18 cellular contexts compared by ENCODE assay signal in the genomic region with DNA sequence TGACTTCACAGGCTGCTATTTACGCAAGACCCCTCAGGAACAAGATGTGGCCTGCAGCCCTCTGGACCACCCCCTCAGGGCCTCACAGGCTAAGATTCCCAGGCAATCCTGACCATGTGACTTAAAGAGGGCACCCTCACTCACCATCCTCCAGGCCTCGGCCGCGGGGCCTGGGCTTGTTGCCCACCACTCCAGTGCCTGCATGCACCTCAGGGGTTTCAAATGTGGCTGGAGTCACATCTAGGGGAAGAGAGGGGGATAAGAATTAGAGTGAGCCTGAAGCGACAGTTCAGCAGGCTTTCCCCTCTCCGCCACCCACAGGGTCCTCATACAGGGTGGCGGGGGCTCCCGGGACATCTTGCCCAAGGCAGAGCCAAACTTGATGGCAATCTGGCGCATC. TPM values are rescaled to one million over a fixed set of nuclear protein-coding genes. Genes with fewer than 3 reads are reported as not detected.
DNase-seq lines count a peak whose midpoint lies in the region; ATAC-seq and TF ChIP-seq lines count a peak whose summit lies in the region.
"Had no signal": no experiment of that assay in that cellular context is flagged by ENCODE, and none has a peak within 500 bp of the region (broad histone marks: within the 10 kb centered on the region; RNA-seq: fewer than 3 reads in every experiment).

No MANE protein-coding gene starts in this region.

- no peak for DNase-seq in activated naive CD8-positive, alpha-beta T cell treated with anti-CD3 and anti-CD28 coated beads, Interleukin-2, amount 10 ng/mL, durations not matched to agents 7 days and 5 days
- no peak for DNase-seq in activated naive CD8-positive, alpha-beta T cell treated with anti-CD3 and anti-CD28 coated beads, Interleukin-2, amount 50 U/mL, for 24 hours
- DNase-seq in activated B cell treated with CpG ODN at 0.5 μM for 24 hours (no peak), immature natural killer cell (no peak), progenitor cell of endocrine pancreas (ENCODE audit: low spot score, unreplicated experiment) (no peak), ecto neural progenitor cell (ENCODE audit: low spot score) (no peak)
- no peak for DNase-seq in stimulated activated CD4-positive, alpha-beta T cell treated with anti-CD3 and anti-CD28 coated beads, Interleukin-2, amount 100 ng/mL, for 48 hours
- DNase-seq: activated naive CD4-positive, alpha-beta T cell treated with Interleukin-2 at 50 U/mL for 16 hours; DMS79 treated with DMSO at 0.1 percent for 48 hours; endodermal cell; NCI-H510A; Peyer's patch; retina; stimulated activated CD4-positive, alpha-beta T cell treated with anti-CD3 and anti-CD28 coated beads, Interleukin-4, amount 100 ng/mL, for 24 hours; T1000 had no signal

- peaks cover 17% of the 10 kb centered on the region for H3K27me3 Mint-ChIP-seq in activated naive CD8-positive, alpha-beta T cell treated with anti-CD3 and anti-CD28 coated beads, Interleukin-2, amount 10 ng/mL, durations not matched to agents 7 days and 5 days
- peaks cover 5% of the 10 kb centered on the region for H3K27me3 Mint-ChIP-seq in activated naive CD8-positive, alpha-beta T cell treated with anti-CD3 and anti-CD28 coated beads, Interleukin-2, amount 50 U/mL, for 24 hours
- H3K27me3 Mint-ChIP-seq in activated B cell treated with CpG ODN at 0.5 μM for 24 hours (peaks cover 5% of the 10 kb centered on the region), immature natural killer cell (ENCODE audit: low read depth in 3 of 3) (peaks cover 0 to 12% (median 6%) of the 10 kb centered on the region in 3 donors), progenitor cell of endocrine pancreas (peaks cover 19% of the 10 kb centered on the region)

- H3K9me3 Mint-ChIP-seq in activated naive CD8-positive, alpha-beta T cell treated with anti-CD3 and anti-CD28 coated beads, Interleukin-2, amount 10 ng/mL, durations not matched to agents 7 days and 5 days, result no peaks in the 10 kb centered on the region
- H3K9me3 Mint-ChIP-seq in activated naive CD8-positive, alpha-beta T cell treated with anti-CD3 and anti-CD28 coated beads, Interleukin-2, amount 50 U/mL, for 24 hours, result no peaks in the 10 kb centered on the region
- H3K9me3 Mint-ChIP-seq in activated B cell treated with CpG ODN at 0.5 μM for 24 hours, result no peaks in the 10 kb centered on the region
- no peaks in the 10 kb centered on the region for H3K9me3 Mint-ChIP-seq in immature natural killer cell
- H3K9me3 Mint-ChIP-seq in progenitor cell of endocrine pancreas (ENCODE audit: low read depth), result no peaks in the 10 kb centered on the region
- H3K9me3 Mint-ChIP-seq: endodermal cell had no signal

- no peak for ATAC-seq in activated naive CD8-positive, alpha-beta T cell treated with anti-CD3 and anti-CD28 coated beads, Interleukin-2, amount 10 ng/mL, durations not matched to agents 7 days and 5 days (ENCODE audit: low read depth)
- ATAC-seq in activated naive CD8-positive, alpha-beta T cell treated with anti-CD3 and anti-CD28 coated beads, Interleukin-2, amount 50 U/mL, for 24 hours, result no peak
- ATAC-seq in activated B cell treated with CpG ODN at 0.5 μM for 24 hours (ENCODE audit: low read depth), result no peak
- no peak for ATAC-seq in HG03521 (IDR thresholded peaks at IDR 0.05; ENCODE audit: unreplicated experiment)

- TF ChIP-seq CTCF in activated B cell treated with CpG ODN at 0.5 μM for 24 hours (IDR thresholded peaks at IDR 0.05), result no peak
- TF ChIP-seq CTCF in progenitor cell of endocrine pancreas (IDR thresholded peaks at IDR 0.05; ENCODE audit: unreplicated experiment), result no peak

- peak overlapping the region; percentile 54 for H3K27ac Mint-ChIP-seq in activated naive CD8-positive, alpha-beta T cell treated with anti-CD3 and anti-CD28 coated beads, Interleukin-2, amount 10 ng/mL, durations not matched to agents 7 days and 5 days
- no peak overlapping the region for H3K27ac Mint-ChIP-seq in activated naive CD8-positive, alpha-beta T cell treated with anti-CD3 and anti-CD28 coated beads, Interleukin-2, amount 50 U/mL, for 24 hours
- H3K27ac Mint-ChIP-seq in activated B cell treated with CpG ODN at 0.5 μM for 24 hours (no peak overlapping the region), immature natural killer cell (peak overlapping the region in 3 of 6 donors; percentile 24 to 73 (median 67)), progenitor cell of endocrine pancreas (no peak overlapping the region)
- H3K27ac Mint-ChIP-seq: endodermal cell had no signal

- intact Hi-C loops in activated B cell treated with CpG ODN at 0.5 μM for 24 hours (cut with micrococcal nuclease), result loop anchor here (10.0 kb wide), 1 partner anchor 152 kb away; the partner anchor contains the start of gene CLTCL1

- no peak overlapping the region for H3K4me3 Mint-ChIP-seq in activated naive CD8-positive, alpha-beta T cell treated with anti-CD3 and anti-CD28 coated beads, Interleukin-2, amount 10 ng/mL, durations not matched to agents 7 days and 5 days
- H3K4me3 Mint-ChIP-seq in activated naive CD8-positive, alpha-beta T cell treated with anti-CD3 and anti-CD28 coated beads, Interleukin-2, amount 50 U/mL, for 24 hours, result no peak overlapping the region
- H3K4me3 Mint-ChIP-seq in activated B cell treated with CpG ODN at 0.5 μM for 24 hours, result peak overlapping the region; percentile 38
- peak overlapping the region; percentile 29 to 59 (median 49) for H3K4me3 Mint-ChIP-seq in immature natural killer cell
- peak overlapping the region; percentile 56 for H3K4me3 Mint-ChIP-seq in progenitor cell of endocrine pancreas (ENCODE audit: low read depth)
- H3K4me3 Mint-ChIP-seq: endodermal cell had no signal

- CTCF ChIA-PET in activated B cell treated with CpG ODN at 0.5 μM for 24 hours (lab: Charles Lee), result no interaction called here

- H3K36me3 Mint-ChIP-seq in activated naive CD8-positive, alpha-beta T cell treated with anti-CD3 and anti-CD28 coated beads, Interleukin-2, amount 10 ng/mL, durations not matched to agents 7 days and 5 days, result peaks cover 5% of the 10 kb centered on the region
- peaks cover 9% of the 10 kb centered on the region for H3K36me3 Mint-ChIP-seq in activated naive CD8-positive, alpha-beta T cell treated with anti-CD3 and anti-CD28 coated beads, Interleukin-2, amount 50 U/mL, for 24 hours (ENCODE audit: low read depth)
- H3K36me3 Mint-ChIP-seq in activated B cell treated with CpG ODN at 0.5 μM for 24 hours (ENCODE audit: low read depth), result peaks cover 55% of the 10 kb centered on the region
- H3K36me3 Mint-ChIP-seq in immature natural killer cell, result peaks cover 0 to 16% (median 3%) of the 10 kb centered on the region in 3 donors
- peaks cover 1% of the 10 kb centered on the region for H3K36me3 Mint-ChIP-seq in progenitor cell of endocrine pancreas (ENCODE audit: insufficient read depth)

- H3K4me1 Mint-ChIP-seq in activated naive CD8-positive, alpha-beta T cell treated with anti-CD3 and anti-CD28 coated beads, Interleukin-2, amount 10 ng/mL, durations not matched to agents 7 days and 5 days, result peaks cover 11% of the 10 kb centered on the region
- H3K4me1 Mint-ChIP-seq in activated naive CD8-positive, alpha-beta T cell treated with anti-CD3 and anti-CD28 coated beads, Interleukin-2, amount 50 U/mL, for 24 hours, result peaks cover 16% of the 10 kb centered on the region
- H3K4me1 Mint-ChIP-seq in activated B cell treated with CpG ODN at 0.5 μM for 24 hours (peaks cover 20% of the 10 kb centered on the region), immature natural killer cell (peaks cover 21 to 22% of the 10 kb centered on the region in 2 donors), progenitor cell of endocrine pancreas (ENCODE audit: low read depth) (peaks cover 12% of the 10 kb centered on the region)

- POLR2A ChIA-PET in activated naive CD8-positive, alpha-beta T cell treated with anti-CD3 and anti-CD28 coated beads, Interleukin-2, amount 10 ng/mL, durations not matched to agents 7 days and 5 days (lab: Charles Lee), result no interaction called here
- POLR2A ChIA-PET in activated B cell treated with CpG ODN at 0.5 μM for 24 hours (lab: Charles Lee), result no interaction called here

RNA-seq across cellular contexts. Expression of gene ESS2, which starts 2.1 kb away (rescaled TPM):
- 10 to 100 TPM; 18.5 to 20.3 TPM for total RNA-seq in activated naive CD8-positive, alpha-beta T cell treated with anti-CD3 and anti-CD28 coated beads, Interleukin-2, amount 10 ng/mL, durations not matched to agents 7 days and 5 days
- total RNA-seq in activated B cell treated with CpG ODN at 0.5 μM for 24 hours (14.9 and 17.2 TPM in 2 replicates), progenitor cell of endocrine pancreas (18.7 and 20.4 TPM in 2 replicates)
- 10 to 100 TPM in 1 of 3 donors, 1 to 10 TPM in 2; 1.6 to 13.2 (median 4.8) TPM for polyA plus RNA-seq in immature natural killer cell

RNA-seq across cellular contexts. Expression of gene GSC2, which starts 7.7 kb away (rescaled TPM):
- total RNA-seq in activated naive CD8-positive, alpha-beta T cell treated with anti-CD3 and anti-CD28 coated beads, Interleukin-2, amount 10 ng/mL, durations not matched to agents 7 days and 5 days, result not detected
- total RNA-seq in activated B cell treated with CpG ODN at 0.5 μM for 24 hours, result not detected in 2 replicates
- not detected for polyA plus RNA-seq in immature natural killer cell
- total RNA-seq in progenitor cell of endocrine pancreas, result not detected in 2 replicates
- total RNA-seq: endodermal cell, glomerular endothelial cell, Peyer's patch, upper lobe of left lung had no signal

RNA-seq across cellular contexts. Expression of gene TSSK2, which starts 11.3 kb away (rescaled TPM):
- not detected for total RNA-seq in activated naive CD8-positive, alpha-beta T cell treated with anti-CD3 and anti-CD28 coated beads, Interleukin-2, amount 10 ng/mL, durations not matched to agents 7 days and 5 days
- total RNA-seq in activated B cell treated with CpG ODN at 0.5 μM for 24 hours (0.13 TPM in 1 of 2 replicates, not detected in the other), progenitor cell of endocrine pancreas (not detected in 2 replicates)
- not detected for polyA plus RNA-seq in immature natural killer cell
- total RNA-seq: endodermal cell, glomerular endothelial cell, upper lobe of left lung had no signal

RNA-seq across cellular contexts. Expression of gene DGCR2, which starts 20.2 kb away (rescaled TPM):
- 10 to 100 TPM; 38.0 to 38.3 TPM for total RNA-seq in activated naive CD8-positive, alpha-beta T cell treated with anti-CD3 and anti-CD28 coated beads, Interleukin-2, amount 10 ng/mL, durations not matched to agents 7 days and 5 days
- total RNA-seq in activated B cell treated with CpG ODN at 0.5 μM for 24 hours (29.3 and 33.2 TPM in 2 replicates), progenitor cell of endocrine pancreas (87.1 and 89.1 TPM in 2 replicates)
- 10 to 100 TPM; 19.4 to 51.7 (median 31.6) TPM for polyA plus RNA-seq in immature natural killer cell

RNA-seq across cellular contexts. Expression of gene SLC25A1, which starts 36.1 kb away (rescaled TPM):
- 10 to 100 TPM; 63.2 to 66.3 TPM for total RNA-seq in activated naive CD8-positive, alpha-beta T cell treated with anti-CD3 and anti-CD28 coated beads, Interleukin-2, amount 10 ng/mL, durations not matched to agents 7 days and 5 days
- total RNA-seq in activated B cell treated with CpG ODN at 0.5 μM for 24 hours, result 44.2 and 44.6 TPM in 2 replicates
- 10 to 100 TPM; 53.6 to 78.7 (median 57.6) TPM for polyA plus RNA-seq in immature natural killer cell
- 99.8 and 111 TPM in 2 replicates for total RNA-seq in progenitor cell of endocrine pancreas

Comparison
In these comparisons a context has a peak if more than half of its experiments do, and no peak if none do; other contexts are left out.
1. H3K4me3 Mint-ChIP-seq: peak in activated B cell treated with CpG ODN at 0.5 μM for 24 hours (single experiment), immature natural killer cell (5 of 5) and progenitor cell of endocrine pancreas (single experiment); none in activated naive CD8-positive, alpha-beta T cell treated with anti-CD3 and anti-CD28 coated beads, Interleukin-2, amount 10 ng/mL, durations not matched to agents 7 days and 5 days (single experiment) and activated naive CD8-positive, alpha-beta T cell treated with anti-CD3 and anti-CD28 coated beads, Interleukin-2, amount 50 U/mL, for 24 hours (single experiment).